Comparison of ENCODE assay signal across 23 cellular contexts in the genomic region with DNA sequence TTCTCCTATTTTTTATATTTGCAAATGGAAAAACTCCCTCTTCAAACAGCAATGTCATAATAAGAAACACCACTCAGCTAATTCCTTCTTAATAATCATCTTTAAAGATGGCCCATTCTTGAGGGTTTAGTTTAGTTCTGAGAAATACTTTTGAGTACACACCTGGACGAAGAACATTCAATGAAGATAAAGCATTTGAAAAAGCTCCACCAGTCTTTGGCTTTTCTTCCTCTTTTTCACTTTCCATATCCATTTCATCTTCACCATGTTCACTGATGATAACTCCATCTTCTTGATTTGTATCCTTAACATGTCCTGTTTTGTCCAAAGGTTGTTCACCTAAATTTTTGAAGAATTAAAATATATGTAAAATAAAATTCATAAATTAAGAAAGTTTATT.
"Had no signal": no experiment of that assay in that cellular context is flagged by ENCODE, and none has a peak within 500 bp of the region (broad histone marks: within the 10 kb centered on the region; RNA-seq: fewer than 3 reads in every experiment).

No MANE protein-coding gene starts in this region.

- ATAC-seq: activated CD8-positive, alpha-beta T cell treated with anti-CD3 and anti-CD28 coated beads, Interleukin-2, amount 10 ng/mL, durations not matched to agents 7 days and 5 days; body of pancreas; heart right ventricle; left colon; mucosa of descending colon; right lobe of liver; stimulated activated memory B cell treated with anti-CD40 and anti-IgM and Interleukin-4, amounts not matched to agents 10 μg/mL and 1 μg/mL and 100 μg/mL, for 72 hours had no signal

- DNase-seq: activated CD4-positive, alpha-beta T cell treated with anti-CD3 and anti-CD28 coated beads for 1 hour; activated CD4-positive, alpha-beta T cell treated with anti-CD3 and anti-CD28 coated beads, Interleukin-2, amount 50 U/mL, for 1 hour; activated CD8-positive, alpha-beta T cell treated with anti-CD3 and anti-CD28 coated beads, Interleukin-2, amount 10 ng/mL, durations not matched to agents 7 days and 5 days; activated gamma-delta T cell treated with Interleukin-2 at 50 U/mL for 16 hours; anterior cingulate cortex; body of pancreas; cortex of kidney; heart right ventricle; islet precursor cell; left colon; mesenchymal stem cell; mucosa of descending colon; occipital lobe; posterior cingulate gyrus; right lobe of liver; small intestine; transverse colon had no signal

- H3K27ac ChIP-seq: body of pancreas, epithelial cell of prostate, heart right ventricle, right lobe of liver, transverse colon, VCaP had no signal

- H3K9me3 ChIP-seq: body of pancreas, heart right ventricle, mucosa of descending colon, right lobe of liver, transverse colon had no signal

- H3K4me3 ChIP-seq: body of pancreas, cardiac muscle cell, heart right ventricle, mucosa of descending colon, right lobe of liver, transverse colon had no signal

- H3K27ac Mint-ChIP-seq: activated T-helper 1 cell treated with anti-CD3 and anti-CD28 coated beads, Interleukin-12 subunit alpha, Interleukin-12 subunit beta, Interleukin-2, Interleukin-4 antibody, amounts not matched to agents 30 ng/mL and 10 ng/mL and 1 ng/mL, durations not matched to agents 14 hours and 24 hours and 36 hours had no signal

- H3K27me3 Mint-ChIP-seq: activated naive CD4-positive, alpha-beta T cell treated with anti-CD3 and anti-CD28 coated beads, Interleukin-2, amount 50 U/mL, for 24 hours; stimulated activated memory B cell treated with anti-CD40 and anti-IgM and Interleukin-4, amounts not matched to agents 10 μg/mL and 1 μg/mL and 100 μg/mL, for 72 hours had no signal

- H3K4me3 Mint-ChIP-seq: activated CD8-positive, alpha-beta T cell treated with anti-CD3 and anti-CD28 coated beads, Interleukin-2, amount 10 ng/mL, durations not matched to agents 7 days and 5 days; activated naive CD4-positive, alpha-beta T cell treated with anti-CD3 and anti-CD28 coated beads, Interleukin-2, amount 50 U/mL, for 24 hours; activated T-helper 1 cell treated with anti-CD3 and anti-CD28 coated beads, Interleukin-12 subunit alpha, Interleukin-12 subunit beta, Interleukin-2, Interleukin-4 antibody, amounts not matched to agents 30 ng/mL and 10 ng/mL and 1 ng/mL, durations not matched to agents 14 hours and 24 hours and 36 hours; stimulated activated memory B cell treated with anti-CD40 and anti-IgM and Interleukin-4, amounts not matched to agents 10 μg/mL and 1 μg/mL and 100 μg/mL, for 72 hours had no signal

- H3K27me3 ChIP-seq: body of pancreas, cardiac muscle cell, heart right ventricle, right lobe of liver, transverse colon had no signal

- H3K4me1 ChIP-seq: right lobe of liver had no signal
